Comparison of ENCODE assay signal across 24 cellular contexts in the genomic region with DNA sequence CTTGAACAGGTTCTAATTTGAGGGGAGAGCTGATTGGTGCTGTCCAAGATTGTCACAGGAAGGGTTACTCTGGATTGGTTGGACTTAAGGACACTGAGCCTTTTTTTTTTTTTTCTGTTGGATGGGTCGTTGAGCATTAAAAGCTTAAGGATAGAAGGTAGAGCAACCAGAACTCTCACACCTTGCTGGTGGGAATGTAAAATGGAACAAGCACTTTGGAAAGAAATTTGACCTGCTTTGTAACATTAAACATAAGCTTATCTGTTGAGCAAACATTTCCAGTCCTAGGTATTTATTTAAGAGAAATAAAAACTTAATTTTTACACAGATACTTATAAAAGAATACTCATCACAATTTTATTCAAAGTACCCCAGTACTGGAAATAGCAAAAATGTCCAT. TPM values are rescaled to one million over a fixed set of nuclear protein-coding genes. Genes with fewer than 3 reads are reported as not detected.
DNase-seq lines count a peak whose midpoint lies in the region; ATAC-seq, FAIRE-seq and TF ChIP-seq lines count a peak whose summit lies in the region.
"Had no signal": no experiment of that assay in that cellular context is flagged by ENCODE, and none has a peak within 500 bp of the region (broad histone marks: within the 10 kb centered on the region; RNA-seq: fewer than 3 reads in every experiment).

No MANE protein-coding gene starts in this region.

- H2AFZ ChIP-seq in K562 (ENCODE audit: low read depth, low read length) = no peak overlapping the region

- H3K4me3 ChIP-seq in heart left ventricle = no peak overlapping the region
- no peak overlapping the region for H3K4me3 ChIP-seq in K562
- H3K4me3 ChIP-seq in right cardiac atrium (ENCODE audit: low read length) = no peak overlapping the region
- H3K4me3 ChIP-seq in Peyer's patch = no peak overlapping the region
- H3K4me3 ChIP-seq: BLaER1, GM12878 had no signal

- POLR2A ChIA-PET in K562 (lab: Yijun Ruan, JAX) = interaction anchor here (0.6 kb wide), 1 partner anchor 57 kb away, joined by 5 read pairs; no protein-coding TSS in a partner anchor

- TF ChIP-seq CTCF in heart left ventricle (IDR thresholded peaks at IDR 0.05) (no peak), K562 (IDR thresholded peaks at IDR 0.05 in 2 of 3, conservative IDR thresholded peaks at IDR 0.05 in 1 of 3; ENCODE audit: insufficient read depth in 2 of 3, low read depth in 1 of 3, low read length in 3 of 3) (no peak), Peyer's patch (IDR thresholded peaks at IDR 0.05) (no peak)

- TF ChIP-seq POLR2A in heart left ventricle (IDR thresholded peaks at IDR 0.05) (no peak), K562 (conservative IDR thresholded peaks at IDR 0.05) (no peak), Peyer's patch (IDR thresholded peaks at IDR 0.05) (no peak)

- no peaks in the 10 kb centered on the region for H3K27me3 ChIP-seq in heart left ventricle
- no peaks in the 10 kb centered on the region for H3K27me3 ChIP-seq in K562 (ENCODE audit: control insufficient read depth in 2 of 2, insufficient read depth in 2 of 2, low read length in 2 of 2)
- H3K27me3 ChIP-seq in right cardiac atrium (ENCODE audit: control insufficient read depth, insufficient read depth) = no peaks in the 10 kb centered on the region
- no peaks in the 10 kb centered on the region for H3K27me3 ChIP-seq in Peyer's patch
- H3K27me3 ChIP-seq: BLaER1 had no signal

- H3K27ac ChIP-seq in heart left ventricle = peak overlapping the region in 9 of 12 donors; percentile 27 to 87 (median 66)
- no peak overlapping the region for H3K27ac ChIP-seq in K562 (ENCODE audit: extremely low read depth, low read depth, low read length)
- H3K27ac ChIP-seq in right cardiac atrium (ENCODE audit: low read length) = peak overlapping the region; percentile 65
- H3K27ac ChIP-seq in Peyer's patch = no peak overlapping the region
- H3K27ac ChIP-seq: BLaER1, HL-60 had no signal

- in situ Hi-C loops in K562 (cut with MboI) = no loop called here

- ATAC-seq in heart left ventricle (no peak), Right ventricle myocardium inferior (no peak), K562 (no peak), right cardiac atrium (no peak)
- ATAC-seq: CD8-positive, alpha-beta T cell; GM12878; HCT116 had no signal

- FAIRE-seq in K562 (lab: Jason Lieb, UNC) = no peak
- FAIRE-seq: GM12878 had no signal

- H3K9me3 ChIP-seq in heart left ventricle (peaks cover 0 to 9% (median 5%) of the 10 kb centered on the region in 12 donors), K562 (replicated peaks; ENCODE audit: control insufficient read depth, insufficient read depth, low read depth, low read length) (no peaks in the 10 kb centered on the region), right cardiac atrium (ENCODE audit: control insufficient read depth, low read length) (no peaks in the 10 kb centered on the region), Peyer's patch (no peaks in the 10 kb centered on the region)

- H3K4me2 ChIP-seq in K562 (ENCODE audit: insufficient read depth, low read length) = peak overlapping the region; percentile 36; the same call in 1 of the 2 replicates
- H3K4me2 ChIP-seq: BLaER1 had no signal

- DNase-seq in heart left ventricle (no peak), Right ventricle myocardium inferior (ENCODE audit: missing footprints) (no peak), K562 (ENCODE audit: extremely low read depth in 1 of 4, low spot score in 3 of 4) (no peak), right cardiac atrium (no peak), Peyer's patch (no peak), DMS153 treated with DMSO at 0.1 percent for 48 hours (lab: John Stamatoyannopoulos, UW; ENCODE audit: unreplicated experiment) (no peak), CD1c-positive myeloid dendritic cell (ENCODE audit: extremely low spot score) (no peak)
- DNase-seq: 8988T; Calu3; CD8-positive, alpha-beta T cell; DND-41; EL; GOT3; H7; HFFc6 had no signal

- H3K9me1 ChIP-seq in K562 (ENCODE audit: control insufficient read depth, insufficient read depth, low read length) = no peaks in the 10 kb centered on the region

- no peak for TF ChIP-seq RAD21 in K562 (CRISPR knock-in tag; conservative IDR thresholded peaks at IDR 0.05 in 1 of 2, IDR thresholded peaks at IDR 0.05 in 1 of 2)

- H3K36me3 ChIP-seq in heart left ventricle = no peaks in the 10 kb centered on the region
- H3K36me3 ChIP-seq in K562 (ENCODE audit: control insufficient read depth, insufficient read depth, low read length) = no peaks in the 10 kb centered on the region
- no peaks in the 10 kb centered on the region for H3K36me3 ChIP-seq in Peyer's patch
- H3K36me3 ChIP-seq: BLaER1 had no signal

- CTCF ChIA-PET in K562 (lab: Yijun Ruan, JAX; ENCODE audit: low intra/inter-chr PET ratio) = no interaction called here

- H3K4me1 ChIP-seq in heart left ventricle = peaks cover 0 to 11% (median 2%) of the 10 kb centered on the region in 12 donors
- peaks cover 0 to 13% of the 10 kb centered on the region in 2 experiments; a peak in 4 of 5 replicates for H3K4me1 ChIP-seq in K562 (replicated peaks in 1 of 2; ENCODE audit: control insufficient read depth in 2 of 2, insufficient read depth in 2 of 2, low read length in 2 of 2)
- no peaks in the 10 kb centered on the region for H3K4me1 ChIP-seq in right cardiac atrium (ENCODE audit: control insufficient read depth, insufficient read depth, low read length)
- H3K4me1 ChIP-seq in Peyer's patch = no peaks in the 10 kb centered on the region
- H3K4me1 ChIP-seq: BLaER1 had no signal

- H3K9ac ChIP-seq in K562 (ENCODE audit: insufficient read depth in 1 of 2, low read depth in 2 of 2, low read length in 2 of 2) = no peak overlapping the region
- H3K9ac ChIP-seq: BLaER1 had no signal

- no TSS peak for BruUV-seq in K562 (replicated peaks; lab: Mats Ljungman, UMichigan)

- no peak for TF ChIP-seq EP300 in K562 (IDR thresholded peaks at IDR 0.05; ENCODE audit: low read length)

- H4K20me1 ChIP-seq in K562 (replicated peaks; ENCODE audit: control insufficient read depth, insufficient read depth, low read length) = no peaks in the 10 kb centered on the region
- H4K20me1 ChIP-seq: BLaER1 had no signal

- no peaks in the 10 kb centered on the region for H3K79me2 ChIP-seq in K562 (ENCODE audit: control insufficient read depth, insufficient read depth, low read length)

- intact Hi-C loops in heart left ventricle (cut with DNase I) (no loop called here), Right ventricle myocardium inferior (cut with DNase I) (no loop called here), K562 (cut with micrococcal nuclease) (no loop called here), right cardiac atrium (cut with DNase I) (no loop called here)

- 56 to 84% (median 63%) methylated on average over 1 of the region's 1 CpG for whole genome bisulfite sequencing in heart left ventricle, 4 donors
- WGBS in K562 (ENCODE audit: insufficient coverage, low coverage, missing lambda C conversion rate) = 0% methylated on average over 1 of the region's 1 CpG
- WGBS in right cardiac atrium = 63% methylated on average over 1 of the region's 1 CpG

TF ChIP-seq in K562, 482 proteins besides CTCF, POLR2A, EP300 and RAD21:
- no peak for TF ChIP-seq KLF6 (CRISPR knock-in tag; IDR thresholded peaks at IDR 0.05; ENCODE audit: borderline replicate concordance)
- TF ChIP-seq ZNF384 (IDR thresholded peaks at IDR 0.05; ENCODE audit: low read depth, low read length) = peak; percentile 40; the same call in 1 of the 2 replicates

RNA-seq across cellular contexts. Expression of a gene that starts 29.8 kb away (rescaled TPM):
- 100 to 1,000 TPM in 2 of 9 donors, 10 to 100 TPM in 5, 1 to 10 TPM in 2; 2.8 to 539 (median 26.5) TPM for total RNA-seq in heart left ventricle
- polyA plus RNA-seq in heart left ventricle = 100 to 1,000 TPM; 107 to 112 TPM
- 332 TPM for total RNA-seq in Right ventricle myocardium inferior
- total RNA-seq in K562 (2011; cell fraction: chromatin; rRNA removed; ENCODE audit: low replicate concordance) = not detected in 2 replicates
- total RNA-seq in K562 (2011; cell fraction: nucleolus; rRNA removed) = not detected in 2 replicates
- not detected in 2 replicates for total RNA-seq in K562 (2011; cell fraction: nucleoplasm; rRNA removed)
- total RNA-seq in K562 (2014; rRNA removed) = not detected in 2 replicates
- total RNA-seq in K562 (2014; rRNA removed; fragmentation: Illumina TruSeq; extraction: Trizol) = not detected in 2 replicates
- not detected in 2 replicates for total RNA-seq in K562 (2015; rRNA removed; fragmentation: Illumina TruSeq; extraction: Trizol)
- 0.18 TPM in 1 of 2 replicates, not detected in the other for total RNA-seq in K562 (2021)
- not detected in 2 replicates for polyA plus RNA-seq in K562 (2011; rRNA removed)
- polyA plus RNA-seq in K562 (2011; cell fraction: cytosol; rRNA removed) = not detected in 2 replicates
- not detected in 2 replicates for polyA plus RNA-seq in K562 (2011; cell fraction: nucleus; rRNA removed)
- polyA plus RNA-seq in K562 (2012) = 0.10 TPM in 1 of 2 replicates, not detected in the other
- polyA plus RNA-seq in K562 (2014; fragmentation: Illumina TruSeq; extraction: Trizol) = not detected in 2 replicates
- polyA plus RNA-seq in K562 (2014; fragmentation: Nextera tagmentation; extraction: Ambion mirVana) = not detected
- not detected in 2 replicates for polyA plus RNA-seq in K562 (2014; rRNA removed)
- polyA minus RNA-seq in K562 (2011; rRNA and poly(A)+ RNA removed) = not detected in 2 replicates
- not detected in 2 replicates for polyA minus RNA-seq in K562 (2011; cell fraction: cytosol; rRNA and poly(A)+ RNA removed)
- polyA minus RNA-seq in K562 (2011; cell fraction: nucleus; rRNA and poly(A)+ RNA removed) = not detected in 2 replicates
- 100 to 1,000 TPM; 134 to 996 (median 625) TPM for total RNA-seq in right cardiac atrium
- polyA plus RNA-seq in right cardiac atrium = 1,085 TPM
- 100 to 1,000 TPM; 175 to 501 (median 319) TPM for total RNA-seq in Peyer's patch
- total RNA-seq: A673; Calu3; CD8-positive, alpha-beta T cell; G401; H7; HFFc6; HT1080 had no signal
- polyA plus RNA-seq: AG04450, CD14-positive monocyte, GM12878 had no signal

Comparison
In these comparisons a context has a peak if more than half of its experiments do, and no peak if none do; other contexts are left out.
1. H3K27ac ChIP-seq: peak in heart left ventricle (9 of 12) and right cardiac atrium (single experiment); none in K562 (single experiment) and Peyer's patch (0 of 4).